Comparison of ENCODE assay signal across 3 cellular contexts in genomic region chr9:137479892-137480685, GRCh38.
TF ChIP-seq lines count a peak whose summit lies in the region.

No MANE protein-coding gene starts in this region.

TF ChIP-seq in SK-N-SH, 30 proteins besides CTCF, POLR2A, EP300 and RAD21:
- no peak for TF ChIP-seq GABPA (IDR thresholded peaks at IDR 0.05; ENCODE audit: low read depth)

TF ChIP-seq in SK-N-SH treated with all-trans-retinoic acid at 6 μM for 48 hours, 23 proteins besides CTCF, POLR2A, EP300 and RAD21:
- TF ChIP-seq BACH2 (CRISPR knock-in tag; IDR thresholded peaks at IDR 0.05; ENCODE audit: borderline replicate concordance) (no peak), OSR1 (CRISPR knock-in tag; IDR thresholded peaks at IDR 0.05) (no peak)
- TF ChIP-seq, protein P1, sequence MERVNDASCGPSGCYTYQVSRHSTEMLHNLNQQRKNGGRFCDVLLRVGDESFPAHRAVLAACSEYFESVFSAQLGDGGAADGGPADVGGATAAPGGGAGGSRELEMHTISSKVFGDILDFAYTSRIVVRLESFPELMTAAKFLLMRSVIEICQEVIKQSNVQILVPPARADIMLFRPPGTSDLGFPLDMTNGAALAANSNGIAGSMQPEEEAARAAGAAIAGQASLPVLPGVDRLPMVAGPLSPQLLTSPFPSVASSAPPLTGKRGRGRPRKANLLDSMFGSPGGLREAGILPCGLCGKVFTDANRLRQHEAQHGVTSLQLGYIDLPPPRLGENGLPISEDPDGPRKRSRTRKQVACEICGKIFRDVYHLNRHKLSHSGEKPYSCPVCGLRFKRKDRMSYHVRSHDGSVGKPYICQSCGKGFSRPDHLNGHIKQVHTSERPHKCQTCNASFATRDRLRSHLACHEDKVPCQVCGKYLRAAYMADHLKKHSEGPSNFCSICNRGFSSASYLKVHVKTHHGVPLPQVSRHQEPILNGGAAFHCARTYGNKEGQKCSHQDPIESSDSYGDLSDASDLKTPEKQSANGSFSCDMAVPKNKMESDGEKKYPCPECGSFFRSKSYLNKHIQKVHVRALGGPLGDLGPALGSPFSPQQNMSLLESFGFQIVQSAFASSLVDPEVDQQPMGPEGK (CRISPR knock-in tag; IDR thresholded peaks at IDR 0.05; ENCODE audit: borderline replicate concordance) = no peak

TF ChIP-seq in K562, 482 proteins besides CTCF, POLR2A, EP300 and RAD21:
- TF ChIP-seq TEAD2 (tag; IDR thresholded peaks at IDR 0.05) (no peak), PYGO2 (tag; IDR thresholded peaks at IDR 0.05) (no peak), CAMTA2 (CRISPR knock-in tag; conservative IDR thresholded peaks at IDR 0.05) (no peak), ELK3 (CRISPR knock-in tag; IDR thresholded peaks at IDR 0.05) (no peak), ADNP (tag; IDR thresholded peaks at IDR 0.05) (no peak), ZNF57 (CRISPR knock-in tag; IDR thresholded peaks at IDR 0.05) (no peak), CLOCK (CRISPR knock-in tag; IDR thresholded peaks at IDR 0.05; ENCODE audit: borderline replicate concordance) (no peak), BCLAF1 (IDR thresholded peaks at IDR 0.05; ENCODE audit: borderline replicate concordance in 1 of 2, control insufficient read depth in 1 of 2, low read depth in 2 of 2, low read length in 1 of 2) (no peak), RUNX1 (IDR thresholded peaks at IDR 0.05; ENCODE audit: low read depth) (no peak), THRAP3 (IDR thresholded peaks at IDR 0.05; ENCODE audit: borderline replicate concordance) (no peak), LCOR (CRISPR knock-in tag; IDR thresholded peaks at IDR 0.05) (no peak), ZNF431 (CRISPR knock-in tag; IDR thresholded peaks at IDR 0.05) (no peak), TBL1XR1 (IDR thresholded peaks at IDR 0.05; ENCODE audit: low read length in 2 of 2) (no peak), MXI1 (IDR thresholded peaks at IDR 0.05; ENCODE audit: low read depth, low read length) (no peak), ARNT (IDR thresholded peaks at IDR 0.05) (no peak)
- TF ChIP-seq, protein P2, sequence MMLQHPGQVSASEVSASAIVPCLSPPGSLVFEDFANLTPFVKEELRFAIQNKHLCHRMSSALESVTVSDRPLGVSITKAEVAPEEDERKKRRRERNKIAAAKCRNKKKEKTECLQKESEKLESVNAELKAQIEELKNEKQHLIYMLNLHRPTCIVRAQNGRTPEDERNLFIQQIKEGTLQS (IDR thresholded peaks at IDR 0.05) = no peak
- TF ChIP-seq, protein P2 (CRISPR knock-in tag; conservative IDR thresholded peaks at IDR 0.05) = no peak
- TF ChIP-seq, protein P3, sequence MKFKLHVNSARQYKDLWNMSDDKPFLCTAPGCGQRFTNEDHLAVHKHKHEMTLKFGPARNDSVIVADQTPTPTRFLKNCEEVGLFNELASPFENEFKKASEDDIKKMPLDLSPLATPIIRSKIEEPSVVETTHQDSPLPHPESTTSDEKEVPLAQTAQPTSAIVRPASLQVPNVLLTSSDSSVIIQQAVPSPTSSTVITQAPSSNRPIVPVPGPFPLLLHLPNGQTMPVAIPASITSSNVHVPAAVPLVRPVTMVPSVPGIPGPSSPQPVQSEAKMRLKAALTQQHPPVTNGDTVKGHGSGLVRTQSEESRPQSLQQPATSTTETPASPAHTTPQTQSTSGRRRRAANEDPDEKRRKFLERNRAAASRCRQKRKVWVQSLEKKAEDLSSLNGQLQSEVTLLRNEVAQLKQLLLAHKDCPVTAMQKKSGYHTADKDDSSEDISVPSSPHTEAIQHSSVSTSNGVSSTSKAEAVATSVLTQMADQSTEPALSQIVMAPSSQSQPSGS (CRISPR knock-in tag; IDR thresholded peaks at IDR 0.05) = no peak
- TF ChIP-seq, protein P4, sequence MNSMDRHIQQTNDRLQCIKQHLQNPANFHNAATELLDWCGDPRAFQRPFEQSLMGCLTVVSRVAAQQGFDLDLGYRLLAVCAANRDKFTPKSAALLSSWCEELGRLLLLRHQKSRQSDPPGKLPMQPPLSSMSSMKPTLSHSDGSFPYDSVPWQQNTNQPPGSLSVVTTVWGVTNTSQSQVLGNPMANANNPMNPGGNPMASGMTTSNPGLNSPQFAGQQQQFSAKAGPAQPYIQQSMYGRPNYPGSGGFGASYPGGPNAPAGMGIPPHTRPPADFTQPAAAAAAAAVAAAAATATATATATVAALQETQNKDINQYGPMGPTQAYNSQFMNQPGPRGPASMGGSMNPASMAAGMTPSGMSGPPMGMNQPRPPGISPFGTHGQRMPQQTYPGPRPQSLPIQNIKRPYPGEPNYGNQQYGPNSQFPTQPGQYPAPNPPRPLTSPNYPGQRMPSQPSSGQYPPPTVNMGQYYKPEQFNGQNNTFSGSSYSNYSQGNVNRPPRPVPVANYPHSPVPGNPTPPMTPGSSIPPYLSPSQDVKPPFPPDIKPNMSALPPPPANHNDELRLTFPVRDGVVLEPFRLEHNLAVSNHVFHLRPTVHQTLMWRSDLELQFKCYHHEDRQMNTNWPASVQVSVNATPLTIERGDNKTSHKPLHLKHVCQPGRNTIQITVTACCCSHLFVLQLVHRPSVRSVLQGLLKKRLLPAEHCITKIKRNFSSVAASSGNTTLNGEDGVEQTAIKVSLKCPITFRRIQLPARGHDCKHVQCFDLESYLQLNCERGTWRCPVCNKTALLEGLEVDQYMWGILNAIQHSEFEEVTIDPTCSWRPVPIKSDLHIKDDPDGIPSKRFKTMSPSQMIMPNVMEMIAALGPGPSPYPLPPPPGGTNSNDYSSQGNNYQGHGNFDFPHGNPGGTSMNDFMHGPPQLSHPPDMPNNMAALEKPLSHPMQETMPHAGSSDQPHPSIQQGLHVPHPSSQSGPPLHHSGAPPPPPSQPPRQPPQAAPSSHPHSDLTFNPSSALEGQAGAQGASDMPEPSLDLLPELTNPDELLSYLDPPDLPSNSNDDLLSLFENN (IDR thresholded peaks at IDR 0.05; ENCODE audit: low read depth in 2 of 2, low read length in 2 of 2) = no peak
TF ChIP-seq in K562: peak in this region for 0.
